20 cellular contexts compared by ENCODE assay signal in the genomic region with DNA sequence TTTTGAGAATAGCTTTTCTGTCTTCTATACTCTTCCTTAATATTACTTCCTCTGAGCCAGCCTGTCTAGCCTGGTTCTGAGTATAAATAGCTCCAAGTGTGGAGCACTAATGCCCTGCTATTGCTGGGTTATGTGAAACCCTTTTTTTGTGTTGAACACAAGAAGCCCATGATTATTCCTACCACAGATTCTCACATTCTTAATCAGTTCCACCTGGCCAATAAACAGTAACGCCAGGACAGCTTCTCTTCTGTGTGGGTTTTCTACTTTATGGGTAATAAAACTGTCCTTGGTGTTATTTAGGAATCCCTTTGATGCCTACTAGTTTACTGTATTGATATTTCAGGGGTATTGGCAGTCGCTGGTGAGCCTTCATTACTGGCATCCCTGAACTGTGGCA. TPM values are rescaled to one million over a fixed set of nuclear protein-coding genes. Genes with fewer than 3 reads are reported as not detected.
"Had no signal": no experiment of that assay in that cellular context is flagged by ENCODE, and none has a peak within 500 bp of the region (broad histone marks: within the 10 kb centered on the region; RNA-seq: fewer than 3 reads in every experiment).

No MANE protein-coding gene starts in this region.

- H3K9me3 Mint-ChIP-seq: activated naive CD4-positive, alpha-beta T cell treated with anti-CD3 and anti-CD28 coated beads, Interleukin-2, amount 50 U/mL, for 24 hours; brain; dendritic cell treated with granulocyte-macrophage colony-stimulating factor and Interleukin-4, amounts not matched to agents 40 ng/mL and 50 ng/mL, for 4 days; WTC11 had no signal

- DNase-seq: activated gamma-delta T cell treated with Interleukin-2 at 50 U/mL for 16 hours; activated T-cell treated with anti-CD3 and anti-CD28 coated beads, Interleukin-2, amount 50 U/mL, for 1 hour; anterior cingulate cortex; effector CD4-positive, alpha-beta T cell; foreskin melanocyte; kidney; left lung; nucleus accumbens; posterior cingulate gyrus; right lobe of liver; stimulated activated CD4-positive, alpha-beta T cell treated with anti-CD3 and anti-CD28 coated beads, Interleukin-1b, Interleukin-23, amount 100 ng/mL, for 48 hours; stimulated activated naive CD8-positive, alpha-beta T cell treated with anti-CD3 and anti-CD28 coated beads, Interleukin-15, amount 100 ng/mL, for 72 hours had no signal

- H3K27ac ChIP-seq: left lung, right lobe of liver, skin epidermis, tibial nerve had no signal

- H3K4me3 Mint-ChIP-seq: activated naive CD4-positive, alpha-beta T cell treated with anti-CD3 and anti-CD28 coated beads, Interleukin-2, amount 50 U/mL, for 24 hours; dendritic cell treated with granulocyte-macrophage colony-stimulating factor and Interleukin-4, amounts not matched to agents 40 ng/mL and 50 ng/mL, for 4 days; natural killer cell treated with Interleukin-12 subunit alpha and Interleukin-12 subunit beta and Interleukin-15 and Interleukin-18, amount 100 ng/mL, for 72 hours; stimulated activated naive CD8-positive, alpha-beta T cell treated with anti-CD3 and anti-CD28 coated beads, Interleukin-15, amount 100 ng/mL, for 72 hours; WTC11 had no signal

- H3K36me3 ChIP-seq: left lung, right lobe of liver, tibial nerve had no signal

- H3K4me1 Mint-ChIP-seq: activated naive CD4-positive, alpha-beta T cell treated with anti-CD3 and anti-CD28 coated beads, Interleukin-2, amount 50 U/mL, for 24 hours; stimulated activated naive CD8-positive, alpha-beta T cell treated with anti-CD3 and anti-CD28 coated beads, Interleukin-15, amount 100 ng/mL, for 72 hours; WTC11 had no signal

- H3K27me3 Mint-ChIP-seq: brain; dendritic cell treated with granulocyte-macrophage colony-stimulating factor and Interleukin-4, amounts not matched to agents 40 ng/mL and 50 ng/mL, for 4 days; natural killer cell treated with Interleukin-12 subunit alpha and Interleukin-12 subunit beta and Interleukin-15 and Interleukin-18, amount 100 ng/mL, for 72 hours; stimulated activated naive CD8-positive, alpha-beta T cell treated with anti-CD3 and anti-CD28 coated beads, Interleukin-15, amount 100 ng/mL, for 72 hours had no signal

- H3K9me3 ChIP-seq: left lung, right lobe of liver, tibial nerve had no signal

- H3K4me3 ChIP-seq: left lung, lung, right lobe of liver, skin epidermis, tibial nerve had no signal

- H3K4me1 ChIP-seq: left lung, right lobe of liver, tibial nerve had no signal

- H3K36me3 Mint-ChIP-seq: activated naive CD4-positive, alpha-beta T cell treated with anti-CD3 and anti-CD28 coated beads, Interleukin-2, amount 50 U/mL, for 24 hours; brain; natural killer cell treated with Interleukin-12 subunit alpha and Interleukin-12 subunit beta and Interleukin-15 and Interleukin-18, amount 100 ng/mL, for 72 hours; WTC11 had no signal

- H3K27ac Mint-ChIP-seq: activated naive CD4-positive, alpha-beta T cell treated with anti-CD3 and anti-CD28 coated beads, Interleukin-2, amount 50 U/mL, for 24 hours; dendritic cell treated with granulocyte-macrophage colony-stimulating factor and Interleukin-4, amounts not matched to agents 40 ng/mL and 50 ng/mL, for 4 days; natural killer cell treated with Interleukin-12 subunit alpha and Interleukin-12 subunit beta and Interleukin-15 and Interleukin-18, amount 100 ng/mL, for 72 hours; stimulated activated naive CD8-positive, alpha-beta T cell treated with anti-CD3 and anti-CD28 coated beads, Interleukin-15, amount 100 ng/mL, for 72 hours; WTC11 had no signal

- ATAC-seq: left lung; natural killer cell treated with Interleukin-12 subunit alpha and Interleukin-12 subunit beta and Interleukin-15 and Interleukin-18, amount 100 ng/mL, for 72 hours; right lobe of liver; stimulated activated naive CD8-positive, alpha-beta T cell treated with anti-CD3 and anti-CD28 coated beads, Interleukin-15, amount 100 ng/mL, for 72 hours; WTC11 had no signal

- H3K27me3 ChIP-seq: left lung, right lobe of liver, tibial nerve had no signal

RNA-seq across cellular contexts. Expression of gene LRIG3, which starts 48.9 kb away (rescaled TPM):
- total RNA-seq: natural killer cell treated with Interleukin-12 subunit alpha and Interleukin-12 subunit beta and Interleukin-15 and Interleukin-18, amount 100 ng/mL, for 72 hours had no signal
